Comparison of ENCODE assay signal across 1 cellular context in the genomic region with DNA sequence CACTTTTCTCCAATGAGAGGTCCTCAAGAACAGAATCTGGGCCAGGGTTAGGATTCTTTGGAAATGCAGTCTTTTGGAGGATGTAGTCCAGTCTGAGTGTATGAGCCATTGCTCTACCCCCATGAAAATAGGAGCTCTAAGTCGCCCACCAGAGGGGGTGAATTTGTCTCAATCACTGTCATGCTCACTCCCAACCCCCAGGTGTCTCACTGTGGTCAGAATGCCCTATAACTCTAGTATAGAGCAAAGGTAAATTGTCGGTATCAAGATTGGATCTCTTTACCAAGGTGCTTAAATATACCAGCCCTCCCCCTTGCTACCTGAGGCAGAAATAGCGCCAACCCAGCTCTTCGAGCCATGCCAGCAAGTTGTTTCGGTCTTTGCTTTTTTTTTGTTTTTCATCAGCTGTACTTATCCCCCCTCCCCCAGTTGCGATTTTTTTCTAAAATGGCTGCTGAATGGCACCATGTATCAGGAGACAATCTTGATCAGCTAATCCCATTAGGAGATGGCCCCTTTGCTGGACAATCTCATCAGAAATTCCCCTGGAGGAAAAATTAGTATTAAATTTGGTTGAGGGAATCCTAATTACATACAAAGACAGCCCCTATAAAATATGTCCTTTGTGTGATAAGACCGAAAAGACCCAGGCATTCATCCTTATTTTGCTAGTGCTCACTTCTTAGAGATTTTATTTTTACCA.
TF ChIP-seq lines count a peak whose summit lies in the region.

No MANE protein-coding gene starts in this region.

TF ChIP-seq in GM12878, 131 proteins besides CTCF, POLR2A, EP300 and RAD21 (continued from another document):
- TF ChIP-seq BMI1 (IDR thresholded peaks at IDR 0.05; ENCODE audit: borderline replicate concordance) = no peak
- no peak for TF ChIP-seq SUZ12 (IDR thresholded peaks at IDR 0.05; ENCODE audit: unreplicated experiment)
- no peak for TF ChIP-seq POLR2AphosphoS2 (IDR thresholded peaks at IDR 0.05; ENCODE audit: low read depth, low read length)
- no peak for TF ChIP-seq KDM1A (IDR thresholded peaks at IDR 0.05; ENCODE audit: borderline replicate concordance)
- no peak for TF ChIP-seq KLF5 (IDR thresholded peaks at IDR 0.05; ENCODE audit: partially characterized antibody)
- TF ChIP-seq LARP7 (IDR thresholded peaks at IDR 0.05) = no peak
- no peak for TF ChIP-seq ASH2L (IDR thresholded peaks at IDR 0.05; ENCODE audit: borderline replicate concordance, low read depth)
- no peak for TF ChIP-seq MEF2B (IDR thresholded peaks at IDR 0.05; ENCODE audit: partially characterized antibody, poor library complexity, severe bottlenecking)
- TF ChIP-seq, protein P1, sequence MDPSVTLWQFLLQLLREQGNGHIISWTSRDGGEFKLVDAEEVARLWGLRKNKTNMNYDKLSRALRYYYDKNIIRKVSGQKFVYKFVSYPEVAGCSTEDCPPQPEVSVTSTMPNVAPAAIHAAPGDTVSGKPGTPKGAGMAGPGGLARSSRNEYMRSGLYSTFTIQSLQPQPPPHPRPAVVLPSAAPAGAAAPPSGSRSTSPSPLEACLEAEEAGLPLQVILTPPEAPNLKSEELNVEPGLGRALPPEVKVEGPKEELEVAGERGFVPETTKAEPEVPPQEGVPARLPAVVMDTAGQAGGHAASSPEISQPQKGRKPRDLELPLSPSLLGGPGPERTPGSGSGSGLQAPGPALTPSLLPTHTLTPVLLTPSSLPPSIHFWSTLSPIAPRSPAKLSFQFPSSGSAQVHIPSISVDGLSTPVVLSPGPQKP (IDR thresholded peaks at IDR 0.05; ENCODE audit: low read depth, low read length) = no peak
- TF ChIP-seq PML (IDR thresholded peaks at IDR 0.05; ENCODE audit: low read length) = no peak
